Comparison of ENCODE assay signal across 1 cellular context in the genomic region with DNA sequence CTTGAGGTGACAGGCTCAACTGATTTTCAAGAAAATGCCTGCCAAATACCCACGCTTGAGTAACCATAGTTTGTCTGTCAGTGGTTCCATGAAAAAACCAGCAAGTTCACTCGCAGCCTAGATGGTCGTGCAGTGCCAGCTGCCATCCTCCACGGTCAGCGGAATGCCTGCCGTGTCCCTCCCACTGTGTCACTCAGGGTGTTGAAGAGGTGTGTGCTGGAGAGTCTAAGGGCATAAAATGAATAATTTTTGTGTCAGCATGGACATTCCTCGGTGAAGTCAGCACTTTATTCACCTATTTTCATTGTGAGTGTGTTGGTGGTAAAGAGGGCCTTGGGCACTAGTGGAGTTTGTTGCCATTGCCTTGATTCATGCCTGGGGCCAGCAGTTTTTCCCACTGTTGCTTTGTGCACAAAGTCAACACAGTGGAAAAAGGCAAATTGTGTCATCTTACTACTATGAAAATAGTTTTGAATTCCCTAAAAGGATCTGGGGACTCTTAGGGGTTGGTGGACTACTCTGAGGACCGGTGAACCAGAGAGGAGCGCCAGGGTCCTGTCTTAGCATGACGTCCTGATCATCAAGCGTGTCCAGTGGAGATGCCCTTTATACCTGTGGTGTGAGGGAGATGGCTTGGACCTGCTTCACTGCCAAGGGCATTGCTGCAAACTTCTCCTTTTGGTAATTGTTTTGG.
TF ChIP-seq lines count a peak whose summit lies in the region.

No MANE protein-coding gene starts in this region.

TF ChIP-seq in IMR-90, 13 proteins besides CTCF, POLR2A, EP300 and RAD21:
- TF ChIP-seq NFE2L2 (IDR thresholded peaks at IDR 0.05; ENCODE audit: low read depth, low read length) (no peak), SMC3 (IDR thresholded peaks at IDR 0.05; ENCODE audit: low read depth, low read length) (no peak), CHD1 (IDR thresholded peaks at IDR 0.05; ENCODE audit: low read depth, low read length) (no peak), MXI1 (IDR thresholded peaks at IDR 0.05; ENCODE audit: borderline replicate concordance, low read depth, low read length) (no peak), MAZ (IDR thresholded peaks at IDR 0.05; ENCODE audit: borderline replicate concordance, low read depth, low read length) (no peak), RFX5 (IDR thresholded peaks at IDR 0.05; ENCODE audit: low read depth, low read length) (no peak), MAFK (IDR thresholded peaks at IDR 0.05; ENCODE audit: low read depth, low read length) (no peak), FOS (IDR thresholded peaks at IDR 0.05; ENCODE audit: low read depth, low read length) (no peak), BHLHE40 (IDR thresholded peaks at IDR 0.05; ENCODE audit: low read depth, low read length) (no peak), CEBPB (IDR thresholded peaks at IDR 0.05; ENCODE audit: low read depth, low read length) (no peak), RCOR1 (IDR thresholded peaks at IDR 0.05; ENCODE audit: insufficient replicate concordance, low read length) (no peak)
- TF ChIP-seq, protein P1, sequence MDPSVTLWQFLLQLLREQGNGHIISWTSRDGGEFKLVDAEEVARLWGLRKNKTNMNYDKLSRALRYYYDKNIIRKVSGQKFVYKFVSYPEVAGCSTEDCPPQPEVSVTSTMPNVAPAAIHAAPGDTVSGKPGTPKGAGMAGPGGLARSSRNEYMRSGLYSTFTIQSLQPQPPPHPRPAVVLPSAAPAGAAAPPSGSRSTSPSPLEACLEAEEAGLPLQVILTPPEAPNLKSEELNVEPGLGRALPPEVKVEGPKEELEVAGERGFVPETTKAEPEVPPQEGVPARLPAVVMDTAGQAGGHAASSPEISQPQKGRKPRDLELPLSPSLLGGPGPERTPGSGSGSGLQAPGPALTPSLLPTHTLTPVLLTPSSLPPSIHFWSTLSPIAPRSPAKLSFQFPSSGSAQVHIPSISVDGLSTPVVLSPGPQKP (IDR thresholded peaks at IDR 0.05; ENCODE audit: borderline replicate concordance, low read depth, low read length): no peak
- TF ChIP-seq, protein P2, sequence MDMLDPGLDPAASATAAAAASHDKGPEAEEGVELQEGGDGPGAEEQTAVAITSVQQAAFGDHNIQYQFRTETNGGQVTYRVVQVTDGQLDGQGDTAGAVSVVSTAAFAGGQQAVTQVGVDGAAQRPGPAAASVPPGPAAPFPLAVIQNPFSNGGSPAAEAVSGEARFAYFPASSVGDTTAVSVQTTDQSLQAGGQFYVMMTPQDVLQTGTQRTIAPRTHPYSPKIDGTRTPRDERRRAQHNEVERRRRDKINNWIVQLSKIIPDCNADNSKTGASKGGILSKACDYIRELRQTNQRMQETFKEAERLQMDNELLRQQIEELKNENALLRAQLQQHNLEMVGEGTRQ (IDR thresholded peaks at IDR 0.05; ENCODE audit: low read depth, low read length): no peak
